9 cellular contexts compared by ENCODE assay signal in the genomic region with DNA sequence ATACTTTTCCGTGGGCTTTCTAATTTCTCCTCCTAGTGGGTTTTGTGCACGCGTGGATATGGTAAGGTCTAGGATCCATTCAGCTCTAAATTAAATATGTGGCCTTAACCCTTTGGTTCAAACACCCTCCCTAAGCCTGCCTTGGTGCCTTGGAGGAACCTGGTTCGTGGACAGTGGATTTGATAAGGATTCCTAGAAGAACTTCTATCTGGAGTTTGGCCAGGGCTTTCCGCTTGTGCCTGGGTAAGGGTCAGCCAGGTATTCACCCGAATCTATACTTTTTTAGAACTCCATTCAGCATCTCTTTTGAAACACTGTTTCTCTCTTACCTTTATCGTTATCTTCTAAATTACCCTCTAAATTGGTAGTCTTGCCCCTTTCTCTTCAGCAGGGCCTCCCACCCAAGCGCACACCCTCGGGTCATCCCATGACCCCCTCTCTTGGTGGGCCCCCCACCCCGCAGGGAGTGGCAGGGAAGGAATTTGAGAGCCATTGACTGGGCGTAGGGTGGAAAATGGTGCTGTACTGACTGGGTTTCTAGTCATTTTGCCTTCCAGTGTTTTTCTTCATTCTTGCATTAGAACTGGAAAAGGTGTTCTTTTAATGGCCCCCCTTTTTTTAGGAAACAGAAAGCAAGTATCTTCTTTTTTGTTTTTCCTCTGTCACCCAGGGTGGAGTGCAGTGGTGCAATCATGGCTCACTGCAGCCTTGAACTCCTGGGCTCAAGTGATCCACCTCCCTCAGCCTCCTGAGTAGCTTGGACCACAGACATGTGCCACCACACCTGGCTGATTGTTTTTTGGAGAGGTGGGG. TPM values are rescaled to one million over a fixed set of nuclear protein-coding genes. Genes with fewer than 3 reads are reported as not detected.
DNase-seq lines count a peak whose midpoint lies in the region; ATAC-seq and TF ChIP-seq lines count a peak whose summit lies in the region.
"Had no signal": no experiment of that assay in that cellular context is flagged by ENCODE, and none has a peak within 500 bp of the region (broad histone marks: within the 10 kb centered on the region; RNA-seq: fewer than 3 reads in every experiment).

No MANE protein-coding gene starts in this region.

- H3K9me3 ChIP-seq in liver (ENCODE audit: control insufficient read depth in 4 of 4, low read length in 3 of 4): no peaks in the 10 kb centered on the region
- no peaks in the 10 kb centered on the region for H3K9me3 ChIP-seq in thoracic aorta

- peaks cover 12% of the 10 kb centered on the region for H3K4me1 Mint-ChIP-seq in activated naive CD4-positive, alpha-beta T cell treated with anti-CD3 and anti-CD28 coated beads, Interleukin-2, amount 10 ng/mL, durations not matched to agents 7 days and 5 days
- peaks cover 4% of the 10 kb centered on the region for H3K4me1 Mint-ChIP-seq in activated naive CD4-positive, alpha-beta T cell treated with anti-CD3 and anti-CD28 coated beads for 36 hours (ENCODE audit: low read depth)

- H3K36me3 Mint-ChIP-seq in activated naive CD4-positive, alpha-beta T cell treated with anti-CD3 and anti-CD28 coated beads, Interleukin-2, amount 10 ng/mL, durations not matched to agents 7 days and 5 days: peaks cover 2% of the 10 kb centered on the region
- no peaks in the 10 kb centered on the region for H3K36me3 Mint-ChIP-seq in activated naive CD4-positive, alpha-beta T cell treated with anti-CD3 and anti-CD28 coated beads for 36 hours (ENCODE audit: low read depth)

- peak overlapping the region; percentile 76 to 97 for H3K9ac ChIP-seq in liver (ENCODE audit: low read depth in 1 of 2, low read length in 2 of 2)

- no peak for TF ChIP-seq CTCF in astrocyte of the cerebellum (IDR thresholded peaks at IDR 0.05; ENCODE audit: low read depth, low read length, missing control alignments)
- TF ChIP-seq CTCF in liver (IDR thresholded peaks at IDR 0.05; ENCODE audit: low read depth, low read length, missing input control): no peak
- TF ChIP-seq CTCF in thoracic aorta (IDR thresholded peaks at IDR 0.05): no peak

- 42% methylated on average over 11 of the region's 11 CpGs for WGBS in liver

- no peak for ATAC-seq in thoracic aorta (ENCODE audit: insufficient number of reproducible peaks, low FRiP score, low read depth)

- H3K4me1 ChIP-seq in liver (ENCODE audit: control insufficient read depth in 4 of 4, insufficient read depth in 4 of 4, low read length in 3 of 4) (peaks cover 1 to 43% (median 32%) of the 10 kb centered on the region in 4 donors), thoracic aorta (ENCODE audit: control insufficient read depth in 1 of 2, low read depth in 2 of 2) (peaks cover 20 to 44% of the 10 kb centered on the region in 2 donors)

- H3K4me3 Mint-ChIP-seq in activated naive CD4-positive, alpha-beta T cell treated with anti-CD3 and anti-CD28 coated beads, Interleukin-2, amount 10 ng/mL, durations not matched to agents 7 days and 5 days: peak overlapping the region; percentile 87
- no peak overlapping the region for H3K4me3 Mint-ChIP-seq in activated naive CD4-positive, alpha-beta T cell treated with anti-CD3 and anti-CD28 coated beads for 36 hours

- H3K36me3 ChIP-seq in liver (ENCODE audit: control insufficient read depth in 4 of 4, insufficient read depth in 3 of 4, low read depth in 1 of 4, low read length in 3 of 4) (no peaks in the 10 kb centered on the region), thoracic aorta (no peaks in the 10 kb centered on the region)

- H3K9me3 Mint-ChIP-seq in activated naive CD4-positive, alpha-beta T cell treated with anti-CD3 and anti-CD28 coated beads, Interleukin-2, amount 10 ng/mL, durations not matched to agents 7 days and 5 days: no peaks in the 10 kb centered on the region
- no peaks in the 10 kb centered on the region for H3K9me3 Mint-ChIP-seq in activated naive CD4-positive, alpha-beta T cell treated with anti-CD3 and anti-CD28 coated beads for 36 hours

- H3K4me3 ChIP-seq in astrocyte of the cerebellum (ENCODE audit: low read depth, low read length) (peak overlapping the region; percentile 79), liver (ENCODE audit: low read depth in 1 of 3, low read length in 3 of 3) (peak overlapping the region; percentile 62 to 96 (median 90)), thoracic aorta (peak overlapping the region; percentile 86)

- intact Hi-C loops in activated naive CD4-positive, alpha-beta T cell treated with anti-CD3 and anti-CD28 coated beads for 36 hours (cut with micrococcal nuclease): loop anchor here (5.0 kb wide), 1 partner anchor 142 kb away; no protein-coding TSS in a partner anchor

- no peak for DNase-seq in activated naive CD4-positive, alpha-beta T cell treated with anti-CD3 and anti-CD28 coated beads, Interleukin-2, amount 10 ng/mL, durations not matched to agents 7 days and 5 days
- no peak for DNase-seq in activated naive CD4-positive, alpha-beta T cell treated with anti-CD3 and anti-CD28 coated beads for 36 hours
- DNase-seq in astrocyte of the cerebellum (ENCODE audit: low read depth) (no peak), thoracic aorta (ENCODE audit: low spot score) (no peak), dermis blood vessel endothelial cell (no peak), cerebellar cortex (ENCODE audit: low spot score) (no peak), DMS53 (lab: John Stamatoyannopoulos, UW) (no peak)
- DNase-seq: DND-41 had no signal

- in situ Hi-C loops in astrocyte of the cerebellum (cut with HindIII; ENCODE audit: low sequenced_read_pairs): no loop called here

- no peak for TF ChIP-seq RAD21 in liver (IDR thresholded peaks at IDR 0.05)

- CTCF ChIA-PET in activated naive CD4-positive, alpha-beta T cell treated with anti-CD3 and anti-CD28 coated beads, Interleukin-2, amount 10 ng/mL, durations not matched to agents 7 days and 5 days (lab: Charles Lee): no interaction called here
- CTCF ChIA-PET in activated naive CD4-positive, alpha-beta T cell treated with anti-CD3 and anti-CD28 coated beads for 36 hours (lab: Charles Lee): no interaction called here

- H3K27ac Mint-ChIP-seq in activated naive CD4-positive, alpha-beta T cell treated with anti-CD3 and anti-CD28 coated beads, Interleukin-2, amount 10 ng/mL, durations not matched to agents 7 days and 5 days: no peak overlapping the region
- H3K27ac Mint-ChIP-seq in activated naive CD4-positive, alpha-beta T cell treated with anti-CD3 and anti-CD28 coated beads for 36 hours: no peak overlapping the region

- peak overlapping the region; percentile 70 to 96 for H3K27ac ChIP-seq in liver (ENCODE audit: low read depth in 1 of 2, low read length in 2 of 2)
- peak overlapping the region in 1 of 2 donors; percentile 83 for H3K27ac ChIP-seq in thoracic aorta

- H3K27me3 Mint-ChIP-seq in activated naive CD4-positive, alpha-beta T cell treated with anti-CD3 and anti-CD28 coated beads, Interleukin-2, amount 10 ng/mL, durations not matched to agents 7 days and 5 days: peaks cover 36% of the 10 kb centered on the region
- peaks cover 44% of the 10 kb centered on the region for H3K27me3 Mint-ChIP-seq in activated naive CD4-positive, alpha-beta T cell treated with anti-CD3 and anti-CD28 coated beads for 36 hours (ENCODE audit: low read depth)

- H3K27me3 ChIP-seq in liver (ENCODE audit: control insufficient read depth in 4 of 4, insufficient read depth in 4 of 4, low read length in 3 of 4) (no peaks in the 10 kb centered on the region), thoracic aorta (replicated peaks; ENCODE audit: insufficient read depth) (no peaks in the 10 kb centered on the region)

TF ChIP-seq in liver, 16 proteins besides CTCF, POLR2A, EP300 and RAD21:
- no peak for TF ChIP-seq GABPA (IDR thresholded peaks at IDR 0.05 in 1 of 2, conservative IDR thresholded peaks at IDR 0.05 in 1 of 2)
- no peak for TF ChIP-seq YY1 (IDR thresholded peaks at IDR 0.05)
- TF ChIP-seq, protein P1, sequence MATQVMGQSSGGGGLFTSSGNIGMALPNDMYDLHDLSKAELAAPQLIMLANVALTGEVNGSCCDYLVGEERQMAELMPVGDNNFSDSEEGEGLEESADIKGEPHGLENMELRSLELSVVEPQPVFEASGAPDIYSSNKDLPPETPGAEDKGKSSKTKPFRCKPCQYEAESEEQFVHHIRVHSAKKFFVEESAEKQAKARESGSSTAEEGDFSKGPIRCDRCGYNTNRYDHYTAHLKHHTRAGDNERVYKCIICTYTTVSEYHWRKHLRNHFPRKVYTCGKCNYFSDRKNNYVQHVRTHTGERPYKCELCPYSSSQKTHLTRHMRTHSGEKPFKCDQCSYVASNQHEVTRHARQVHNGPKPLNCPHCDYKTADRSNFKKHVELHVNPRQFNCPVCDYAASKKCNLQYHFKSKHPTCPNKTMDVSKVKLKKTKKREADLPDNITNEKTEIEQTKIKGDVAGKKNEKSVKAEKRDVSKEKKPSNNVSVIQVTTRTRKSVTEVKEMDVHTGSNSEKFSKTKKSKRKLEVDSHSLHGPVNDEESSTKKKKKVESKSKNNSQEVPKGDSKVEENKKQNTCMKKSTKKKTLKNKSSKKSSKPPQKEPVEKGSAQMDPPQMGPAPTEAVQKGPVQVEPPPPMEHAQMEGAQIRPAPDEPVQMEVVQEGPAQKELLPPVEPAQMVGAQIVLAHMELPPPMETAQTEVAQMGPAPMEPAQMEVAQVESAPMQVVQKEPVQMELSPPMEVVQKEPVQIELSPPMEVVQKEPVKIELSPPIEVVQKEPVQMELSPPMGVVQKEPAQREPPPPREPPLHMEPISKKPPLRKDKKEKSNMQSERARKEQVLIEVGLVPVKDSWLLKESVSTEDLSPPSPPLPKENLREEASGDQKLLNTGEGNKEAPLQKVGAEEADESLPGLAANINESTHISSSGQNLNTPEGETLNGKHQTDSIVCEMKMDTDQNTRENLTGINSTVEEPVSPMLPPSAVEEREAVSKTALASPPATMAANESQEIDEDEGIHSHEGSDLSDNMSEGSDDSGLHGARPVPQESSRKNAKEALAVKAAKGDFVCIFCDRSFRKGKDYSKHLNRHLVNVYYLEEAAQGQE (IDR thresholded peaks at IDR 0.05): no peak
- peak in 1 of 2 donors; percentile 11 for TF ChIP-seq RXRA (IDR thresholded peaks at IDR 0.05)

RNA-seq across cellular contexts. Expression of a gene that starts 1.8 kb away (rescaled TPM):
- total RNA-seq in activated naive CD4-positive, alpha-beta T cell treated with anti-CD3 and anti-CD28 coated beads for 36 hours: under 1 TPM; 0.42 to 0.60 TPM
- 10 to 100 TPM; 10.4 to 30.1 TPM for total RNA-seq in liver
- polyA plus RNA-seq in liver: 1 to 10 TPM; 5.5 to 6.9 TPM
- 10 to 100 TPM; 20.3 to 21.3 TPM for total RNA-seq in thoracic aorta
- 36.6 and 42.3 TPM in 2 replicates for total RNA-seq in dermis blood vessel endothelial cell

Comparison
In these comparisons a context has a peak if more than half of its experiments do, and no peak if none do; other contexts are left out.
1. RNA of a gene that starts 1.8 kb away (total RNA-seq): 36.6 to 42.3 TPM in dermis blood vessel endothelial cell, 10.4 to 30.1 TPM in liver and 20.3 to 21.3 TPM in thoracic aorta; 0.42 to 0.60 TPM in activated naive CD4-positive, alpha-beta T cell treated with anti-CD3 and anti-CD28 coated beads for 36 hours; every median in the first group is over 4 times any median in the second.
2. Peak in every context shown above with its lines, with median percentiles within 50 percentile points of each other: H3K4me3 ChIP-seq.